Comparison of ENCODE assay signal across 24 cellular contexts in the genomic region with DNA sequence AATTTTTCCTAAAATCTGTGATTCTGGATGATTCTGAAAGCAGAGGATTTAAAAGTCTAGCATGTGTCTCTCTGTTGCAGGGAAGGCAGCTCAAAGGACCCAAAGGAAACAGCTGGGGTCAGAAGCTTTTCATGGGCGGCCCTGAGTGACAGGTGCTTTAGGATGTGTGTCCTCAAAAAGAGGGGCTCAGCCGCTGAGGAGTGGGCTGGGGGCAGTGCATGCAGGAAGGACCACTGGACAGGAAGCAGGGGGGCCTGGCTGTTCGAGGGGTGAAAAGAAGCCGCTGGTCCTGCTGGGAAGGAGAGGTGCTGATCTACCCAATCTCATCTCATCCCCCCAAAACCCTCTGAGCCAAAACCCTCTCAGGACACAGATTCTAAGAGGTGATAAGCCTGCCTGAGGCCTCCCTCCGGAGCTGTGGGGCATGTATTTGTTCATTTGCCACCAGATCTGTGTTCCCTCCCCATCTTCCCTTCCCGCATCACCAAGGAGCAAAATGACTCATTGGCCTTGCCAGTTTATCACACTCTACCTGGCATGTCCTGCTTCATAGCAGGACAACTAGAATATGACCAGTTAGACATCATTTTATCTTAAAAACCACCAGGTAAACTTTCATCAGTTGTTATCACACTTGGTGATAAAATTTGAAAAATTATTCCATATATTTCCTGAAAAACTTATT.
DNase-seq lines count a peak whose midpoint lies in the region; ATAC-seq, FAIRE-seq and TF ChIP-seq lines count a peak whose summit lies in the region.
"Had no signal": no experiment of that assay in that cellular context is flagged by ENCODE, and none has a peak within 500 bp of the region (broad histone marks: within the 10 kb centered on the region; RNA-seq: fewer than 3 reads in every experiment).

No MANE protein-coding gene starts in this region.

- no peaks in the 10 kb centered on the region for H3K36me3 ChIP-seq in HepG2 (replicated peaks in 1 of 2; ENCODE audit: control insufficient read depth in 1 of 2, insufficient read depth in 2 of 2, low read length in 2 of 2)
- H3K36me3 ChIP-seq in right lobe of liver, result no peaks in the 10 kb centered on the region
- no peaks in the 10 kb centered on the region for H3K36me3 ChIP-seq in endothelial cell of umbilical vein (ENCODE audit: control insufficient read depth in 2 of 2, extremely low read depth in 1 of 2, insufficient read depth in 2 of 2, low read length in 2 of 2)
- H3K36me3 ChIP-seq: heart right ventricle, lower lobe of right lung, WERI-Rb-1 had no signal

- TF ChIP-seq EP300 in HepG2 (IDR thresholded peaks at IDR 0.05; ENCODE audit: low read depth in 2 of 2, low read length in 2 of 2) (no peak), HepG2 (CRISPR knock-in tag; IDR thresholded peaks at IDR 0.05; ENCODE audit: borderline replicate concordance) (no peak)

- POLR2A ChIA-PET in HepG2 (lab: Yijun Ruan, JAX), result interaction anchor here (1.2 to 2.7 kb wide), 5 partner anchors 24 to 143 kb away, joined by 3 to 12 read pairs (median 3); a partner anchor contains a TSS
- POLR2A ChIA-PET in T-cell (lab: Charles Lee), result interaction anchor here (0.6 to 0.9 kb wide), 2 partner anchors 173 to 177 kb away, joined by 5 read pairs; no protein-coding TSS in a partner anchor
- POLR2A ChIA-PET in endothelial cell of umbilical vein (lab: Charles Lee), result interaction anchor here (1.2 kb wide), 1 partner anchor 8 kb away, joined by 3 read pairs; no protein-coding TSS in a partner anchor

- no peaks in the 10 kb centered on the region for H3K9me1 ChIP-seq in endothelial cell of umbilical vein (replicated peaks; ENCODE audit: control insufficient read depth, extremely low read depth, insufficient read depth, low read length)

- H3K27ac ChIP-seq in HepG2 (ENCODE audit: extremely low read length, insufficient read depth, low read length) (no peak overlapping the region), right lobe of liver (no peak overlapping the region), endothelial cell of umbilical vein (ENCODE audit: insufficient read depth, low read depth, low read length) (no peak overlapping the region)
- H3K27ac ChIP-seq: lower lobe of right lung, WERI-Rb-1 had no signal

- H3K79me2 ChIP-seq in HepG2 (ENCODE audit: insufficient read depth, low read length), result no peaks in the 10 kb centered on the region
- H3K79me2 ChIP-seq in endothelial cell of umbilical vein (ENCODE audit: control insufficient read depth, insufficient read depth, low read length), result no peaks in the 10 kb centered on the region

- peaks cover 42 to 78% (median 53%) of the 10 kb centered on the region in 3 donors for H3K4me1 Mint-ChIP-seq in T-cell
- H3K4me1 Mint-ChIP-seq: GM23338 had no signal

- H3K4me3 Mint-ChIP-seq in T-cell, result peak overlapping the region in 2 of 3 donors; percentile 21 to 52
- H3K4me3 Mint-ChIP-seq: GM23338; stimulated activated memory B cell treated with anti-CD40 and anti-IgM and Interleukin-4, amounts not matched to agents 10 μg/mL and 1 μg/mL and 100 μg/mL, for 72 hours had no signal

- TF ChIP-seq POLR2A in HepG2 (IDR thresholded peaks at IDR 0.05; ENCODE audit: insufficient read depth in 1 of 2, low read depth in 2 of 2, low read length in 2 of 2), result no peak
- TF ChIP-seq POLR2A in right lobe of liver (IDR thresholded peaks at IDR 0.05), result no peak
- TF ChIP-seq POLR2A in endothelial cell of umbilical vein (IDR thresholded peaks at IDR 0.05; ENCODE audit: low read depth, low read length), result no peak

- H3K9ac ChIP-seq in HepG2 (ENCODE audit: insufficient read depth, low read depth, low read length) (no peak overlapping the region), endothelial cell of umbilical vein (replicated peaks; ENCODE audit: extremely low read depth, insufficient read depth, low read length) (no peak overlapping the region)

- dilution Hi-C loops in endothelial cell of umbilical vein (cut with MboI; ENCODE audit: extremely low pct_ligation_motif_present, low sequenced_read_pairs), result no loop called here

- peak overlapping the region; percentile 90 for H3K27ac Mint-ChIP-seq in T-cell
- H3K27ac Mint-ChIP-seq: GM23338; stimulated activated memory B cell treated with anti-CD40 and anti-IgM and Interleukin-4, amounts not matched to agents 10 μg/mL and 1 μg/mL and 100 μg/mL, for 72 hours had no signal

- H3K9me3 ChIP-seq in HepG2 (ENCODE audit: low read length) (no peaks in the 10 kb centered on the region), right lobe of liver (no peaks in the 10 kb centered on the region), endothelial cell of umbilical vein (replicated peaks; ENCODE audit: control insufficient read depth, insufficient read depth, low read length) (no peaks in the 10 kb centered on the region)
- H3K9me3 ChIP-seq: heart right ventricle, lower lobe of right lung had no signal

- WGBS in HepG2 (ENCODE audit: low lambda C conversion rate), result 88% methylated on average over 6 of the region's 6 CpGs
- WGBS in right lobe of liver (ENCODE audit: insufficient coverage, low coverage, low lambda C conversion rate, missing lambda C conversion rate), result 67% methylated on average over 1 of the region's 6 CpGs

- no peak for TF ChIP-seq CTCF in HepG2 (CRISPR knock-in tag; IDR thresholded peaks at IDR 0.05)
- no peak for TF ChIP-seq CTCF in right lobe of liver (IDR thresholded peaks at IDR 0.05)
- TF ChIP-seq CTCF in endothelial cell of umbilical vein (IDR thresholded peaks at IDR 0.05; ENCODE audit: extremely low read depth in 1 of 2, insufficient read depth in 1 of 2, low read depth in 1 of 2, low read length in 2 of 2), result no peak

- in situ Hi-C loops in HepG2 (cut with HindIII; ENCODE audit: extremely low pct_ligation_motif_present, low pct_unique_long_range_greater_than_20kb), result loop anchor here (25.0 kb wide), 1 partner anchor 417 kb away; no protein-coding TSS in a partner anchor

- BruUV-seq in HepG2 (replicated peaks; lab: Mats Ljungman, UMichigan) (no TSS peak), endothelial cell of umbilical vein (replicated peaks; lab: Mats Ljungman, UMichigan) (no TSS peak)

- no peak for ATAC-seq in HepG2
- no peak for ATAC-seq in right lobe of liver
- peak in 1 of 4 experiments; percentile 7 for ATAC-seq in T-cell (replicated peaks in 1 of 4)
- ATAC-seq: GM23338; heart right ventricle; lower lobe of right lung; right cardiac atrium; stimulated activated memory B cell treated with anti-CD40 and anti-IgM and Interleukin-4, amounts not matched to agents 10 μg/mL and 1 μg/mL and 100 μg/mL, for 72 hours had no signal

- no peak for FAIRE-seq in HepG2 (lab: Jason Lieb, UNC)
- FAIRE-seq in endothelial cell of umbilical vein (lab: Jason Lieb, UNC), result no peak
- FAIRE-seq: astrocyte, D721Med, endometrium had no signal

- intact Hi-C loops in HepG2 (cut with micrococcal nuclease; ENCODE audit: unreplicated experiment) (no loop called here), right lobe of liver (cut with DNase I) (no loop called here), endothelial cell of umbilical vein (cut with micrococcal nuclease) (no loop called here)

- no peak for DNase-seq in HepG2 (ENCODE audit: low spot score)
- no peak for DNase-seq in right lobe of liver
- DNase-seq in T-cell, result no peak
- no peak for DNase-seq in endothelial cell of umbilical vein (ENCODE audit: low read depth, low spot score)
- DNase-seq in stimulated activated CD4-positive, alpha-beta T cell treated with anti-CD3 and anti-CD28 coated beads, Interleukin-2, amount 100 ng/mL, for 24 hours, result no peak
- DNase-seq in stimulated activated CD4-positive, alpha-beta T cell treated with anti-CD3 and anti-CD28 coated beads, Interleukin-12 subunit alpha, Interleukin-12 subunit beta, amount 100 ng/mL, for 4 hours, result no peak
- DNase-seq in NCI-H1048 (lab: John Stamatoyannopoulos, UW), result no peak
- DNase-seq: activated effector memory CD4-positive, alpha-beta T cell treated with anti-CD3 and anti-CD28 coated beads, Interleukin-2, amount 50 U/mL, for 16 hours; GDM1; heart right ventricle; Kasumi-1; lower lobe of right lung; NCI-H1105 treated with DMSO at 0.1 percent for 48 hours; NCI-H2107; NCI-H524; right cardiac atrium; stimulated activated CD4-positive, alpha-beta T cell treated with anti-CD3 and anti-CD28 coated beads, Interleukin-15, amount 100 ng/mL, for 24 hours; SW 1271; WERI-Rb-1 had no signal

- H3K36me3 Mint-ChIP-seq in T-cell, result no peaks in the 10 kb centered on the region
- H3K36me3 Mint-ChIP-seq: stimulated activated memory B cell treated with anti-CD40 and anti-IgM and Interleukin-4, amounts not matched to agents 10 μg/mL and 1 μg/mL and 100 μg/mL, for 72 hours had no signal

- H4K20me1 ChIP-seq in HepG2 (ENCODE audit: insufficient read depth, low read length), result no peaks in the 10 kb centered on the region
- no peaks in the 10 kb centered on the region for H4K20me1 ChIP-seq in endothelial cell of umbilical vein (replicated peaks; ENCODE audit: control insufficient read depth, extremely low read depth, insufficient read depth, low read length)

- CTCF ChIA-PET in HepG2 (lab: Yijun Ruan, JAX; ENCODE audit: low intra/inter-chr PET ratio, low total read pairs) (interaction anchor here (1.8 kb wide), 1 partner anchor 181 kb away, joined by 3 read pairs; no protein-coding TSS in a partner anchor), T-cell (lab: Charles Lee) (interaction anchor here in 1 of 2 donors (0.8 to 2.1 kb wide), 2 partner anchors 157 to 180 kb away, joined by 3 to 5 read pairs; no protein-coding TSS in a partner anchor), endothelial cell of umbilical vein (lab: Charles Lee) (interaction anchor here (1.2 to 5.5 kb wide), 4 partner anchors 12 to 180 kb away, joined by 3 to 65 read pairs (median 4); no protein-coding TSS in a partner anchor)

- H3K4me2 ChIP-seq in HepG2 (ENCODE audit: low read depth, low read length) (peak overlapping the region; percentile 32; the same call in 1 of the 2 replicates), endothelial cell of umbilical vein (ENCODE audit: insufficient read depth, low read length) (no peak overlapping the region)
- H3K4me2 ChIP-seq: GM23338 had no signal

- TF ChIP-seq RAD21 in HepG2 (CRISPR knock-in tag; IDR thresholded peaks at IDR 0.05), result no peak

- no peaks in the 10 kb centered on the region for H3K9me3 Mint-ChIP-seq in T-cell
- H3K9me3 Mint-ChIP-seq: GM23338; stimulated activated memory B cell treated with anti-CD40 and anti-IgM and Interleukin-4, amounts not matched to agents 10 μg/mL and 1 μg/mL and 100 μg/mL, for 72 hours had no signal

- H3K4me1 ChIP-seq in HepG2 (ENCODE audit: insufficient read depth, low read length) (peaks cover 71% of the 10 kb centered on the region), right lobe of liver (no peaks in the 10 kb centered on the region), endothelial cell of umbilical vein (ENCODE audit: control insufficient read depth, extremely low read depth, insufficient read depth, low read length) (peaks cover 32% of the 10 kb centered on the region)

- no peaks in the 10 kb centered on the region; a peak in 1 of 5 replicates for H3K27me3 ChIP-seq in HepG2 (ENCODE audit: control insufficient read depth in 1 of 2, insufficient read depth in 2 of 2, low read length in 2 of 2)
- no peaks in the 10 kb centered on the region for H3K27me3 ChIP-seq in right lobe of liver
- no peaks in the 10 kb centered on the region for H3K27me3 ChIP-seq in endothelial cell of umbilical vein (ENCODE audit: control insufficient read depth in 2 of 2, insufficient read depth in 2 of 2, low read length in 2 of 2)
- H3K27me3 ChIP-seq: heart right ventricle had no signal

- no peaks in the 10 kb centered on the region for H3K27me3 Mint-ChIP-seq in T-cell
- H3K27me3 Mint-ChIP-seq: stimulated activated memory B cell treated with anti-CD40 and anti-IgM and Interleukin-4, amounts not matched to agents 10 μg/mL and 1 μg/mL and 100 μg/mL, for 72 hours had no signal

- no peak overlapping the region for H2AFZ ChIP-seq in HepG2 (ENCODE audit: low read length)
- H2AFZ ChIP-seq in endothelial cell of umbilical vein (ENCODE audit: low read depth, low read length), result no peak overlapping the region
- H2AFZ ChIP-seq: GM23338 had no signal

- H3K4me3 ChIP-seq in HepG2 (replicated peaks in 1 of 3; ENCODE audit: insufficient read depth in 1 of 3, low read depth in 2 of 3, low read length in 3 of 3), result no peak overlapping the region
- no peak overlapping the region for H3K4me3 ChIP-seq in right lobe of liver
- no peak overlapping the region for H3K4me3 ChIP-seq in endothelial cell of umbilical vein (replicated peaks in 1 of 3; ENCODE audit: insufficient read depth in 1 of 3, low read depth in 1 of 3, low read length in 3 of 3)
- H3K4me3 ChIP-seq: GM23338, heart right ventricle, lower lobe of right lung had no signal
